Comparison of ENCODE assay signal across 13 cellular contexts in the genomic region with DNA sequence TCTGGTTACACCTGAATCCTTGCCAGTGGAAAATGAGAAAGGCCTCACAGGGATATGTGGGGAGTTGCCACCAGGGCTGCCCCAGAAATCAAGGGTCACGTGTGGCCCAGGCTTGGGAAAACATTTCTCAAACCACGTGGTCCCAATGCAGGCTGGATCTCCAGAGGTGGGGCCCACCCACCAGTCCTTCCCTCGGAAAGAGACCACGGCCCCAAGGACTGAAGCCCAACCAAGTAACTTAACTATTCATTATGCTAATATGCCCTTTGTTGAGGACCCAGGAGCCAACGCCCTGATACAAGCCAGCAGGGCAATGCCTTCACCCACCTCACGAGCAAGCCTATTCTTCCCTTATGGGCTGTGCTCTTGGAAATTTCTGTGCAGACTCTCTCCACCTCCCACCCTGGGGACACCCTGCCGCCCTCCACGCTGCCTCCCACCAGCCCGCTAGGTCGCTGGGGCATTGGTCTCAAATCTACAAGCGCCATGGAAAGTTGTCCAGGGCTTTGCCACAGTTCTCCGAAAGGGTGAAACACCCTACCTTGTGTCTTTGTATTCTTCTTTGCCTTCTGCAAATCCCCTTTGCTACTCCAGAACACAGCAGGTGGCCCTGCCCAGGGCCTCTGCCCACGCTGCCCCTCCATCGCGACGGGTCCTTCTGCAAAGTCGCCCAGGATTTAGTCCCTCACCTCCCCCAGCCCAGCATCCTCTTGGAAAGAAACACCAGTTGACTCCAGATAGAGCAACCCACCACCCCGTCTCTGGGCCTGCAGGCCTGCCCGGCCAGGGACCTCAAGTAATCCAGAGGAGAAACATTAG. TPM values are rescaled to one million over a fixed set of nuclear protein-coding genes. Genes with fewer than 3 reads are reported as not detected.
A peak's percentile ranks its signal among the peaks of the same experiment; 100 is the strongest.
DNase-seq lines count a peak whose midpoint lies in the region; ATAC-seq and TF ChIP-seq lines count a peak whose summit lies in the region.
"Had no signal": no experiment of that assay in that cellular context is flagged by ENCODE, and none has a peak within 500 bp of the region (broad histone marks: within the 10 kb centered on the region; RNA-seq: fewer than 3 reads in every experiment).

No MANE protein-coding gene starts in this region.

- H3K36me3 Mint-ChIP-seq in central memory CD8-positive, alpha-beta T cell (ENCODE audit: insufficient read depth): no peaks in the 10 kb centered on the region
- no peaks in the 10 kb centered on the region for H3K36me3 Mint-ChIP-seq in activated CD4-positive, alpha-beta T cell treated with anti-CD3 and anti-CD28 coated beads, Interleukin-2, amount 10 ng/mL, durations not matched to agents 7 days and 5 days (ENCODE audit: low read depth)
- H3K36me3 Mint-ChIP-seq: naive thymus-derived CD4-positive, alpha-beta T cell had no signal

- H3K79me2 ChIP-seq in mesendoderm (ENCODE audit: control insufficient read depth, insufficient read depth, low read length): no peaks in the 10 kb centered on the region

- no peak overlapping the region for H4K8ac ChIP-seq in mesendoderm (ENCODE audit: low read depth, low read length)

- H2BK120ac ChIP-seq in mesendoderm (ENCODE audit: low read depth, low read length): no peak overlapping the region

- TF ChIP-seq RAD21 in Ishikawa (IDR thresholded peaks at IDR 0.05; ENCODE audit: low read depth): no peak

- WGBS in mesendoderm (ENCODE audit: extremely low coverage, insufficient coverage, low lambda C conversion rate): no CpG with 5 or more reads among the region's 19 CpGs
- 72% methylated on average over 18 of the region's 19 CpGs for WGBS in suprapubic skin

- H3K18ac ChIP-seq in mesendoderm (ENCODE audit: low read length): no peak overlapping the region

- H3K4me3 ChIP-seq in mesendoderm (ENCODE audit: low read length): no peak overlapping the region
- no peak overlapping the region for H3K4me3 ChIP-seq in suprapubic skin
- H3K4me3 ChIP-seq: gastrocnemius medialis had no signal

- H4K5ac ChIP-seq in mesendoderm (ENCODE audit: low read length): no peak overlapping the region

- no peak for DNase-seq in central memory CD8-positive, alpha-beta T cell (ENCODE audit: low spot score in 2 of 2)
- DNase-seq in mesendoderm (peak; percentile 46), suprapubic skin (ENCODE audit: low spot score in 2 of 2) (no peak), GM19238 (ENCODE audit: insufficient read length, low spot score) (no peak), NCI-H1694 (lab: John Stamatoyannopoulos, UW) (no peak)
- no peak for DNase-seq in activated CD4-positive, alpha-beta T cell treated with anti-CD3 and anti-CD28 coated beads, Interleukin-2, amount 10 ng/mL, durations not matched to agents 7 days and 5 days
- no peak for DNase-seq in activated CD4-positive, alpha-beta T cell treated with anti-CD3 and anti-CD28 coated beads, Interleukin-2, amount 50 U/mL, for 1 hour
- DNase-seq: gastrocnemius medialis; KBM-7; naive thymus-derived CD4-positive, alpha-beta T cell; NCI-H446 treated with DMSO at 0.1 percent for 48 hours; substantia nigra had no signal

- H3K27ac Mint-ChIP-seq in central memory CD8-positive, alpha-beta T cell (ENCODE audit: low read depth): no peak overlapping the region
- no peak overlapping the region for H3K27ac Mint-ChIP-seq in activated CD4-positive, alpha-beta T cell treated with anti-CD3 and anti-CD28 coated beads, Interleukin-2, amount 10 ng/mL, durations not matched to agents 7 days and 5 days
- H3K27ac Mint-ChIP-seq: naive thymus-derived CD4-positive, alpha-beta T cell had no signal

- H3K27ac ChIP-seq in mesendoderm (ENCODE audit: low read depth, low read length) (no peak overlapping the region), suprapubic skin (peak overlapping the region; percentile 59)

- H2AK5ac ChIP-seq in mesendoderm (ENCODE audit: low read length): no peak overlapping the region

- H3K23ac ChIP-seq in mesendoderm (ENCODE audit: low read length): no peak overlapping the region

- H3K4ac ChIP-seq in mesendoderm (ENCODE audit: low read depth, low read length): no peak overlapping the region

- H3K27me3 ChIP-seq in mesendoderm (ENCODE audit: insufficient read depth, low read length, poor library complexity): no peaks in the 10 kb centered on the region
- no peaks in the 10 kb centered on the region for H3K27me3 ChIP-seq in suprapubic skin
- H3K27me3 ChIP-seq: gastrocnemius medialis had no signal

- no peak overlapping the region for H3K4me2 ChIP-seq in mesendoderm (ENCODE audit: low read length)

- H2BK15ac ChIP-seq in mesendoderm (replicated peaks; ENCODE audit: low read depth): no peak overlapping the region

- TF ChIP-seq EP300 in Ishikawa (IDR thresholded peaks at IDR 0.05; ENCODE audit: borderline replicate concordance) (no peak), suprapubic skin (IDR thresholded peaks at IDR 0.05) (no peak)

- TF ChIP-seq CTCF in suprapubic skin (IDR thresholded peaks at IDR 0.05): no peak

- H3K9ac ChIP-seq in mesendoderm (ENCODE audit: low read length): no peak overlapping the region

- H3K4me3 Mint-ChIP-seq in central memory CD8-positive, alpha-beta T cell: peak overlapping the region; percentile 47
- H3K4me3 Mint-ChIP-seq in activated CD4-positive, alpha-beta T cell treated with anti-CD3 and anti-CD28 coated beads, Interleukin-2, amount 10 ng/mL, durations not matched to agents 7 days and 5 days: no peak overlapping the region
- H3K4me3 Mint-ChIP-seq: naive thymus-derived CD4-positive, alpha-beta T cell had no signal

- H3K4me1 Mint-ChIP-seq in central memory CD8-positive, alpha-beta T cell: no peaks in the 10 kb centered on the region
- H3K4me1 Mint-ChIP-seq in activated CD4-positive, alpha-beta T cell treated with anti-CD3 and anti-CD28 coated beads, Interleukin-2, amount 10 ng/mL, durations not matched to agents 7 days and 5 days: no peaks in the 10 kb centered on the region

- no peaks in the 10 kb centered on the region for H3K79me1 ChIP-seq in mesendoderm (ENCODE audit: low read length)

- no peaks in the 10 kb centered on the region for H3K36me3 ChIP-seq in mesendoderm (ENCODE audit: control insufficient read depth, insufficient read depth, low read length)
- no peaks in the 10 kb centered on the region for H3K36me3 ChIP-seq in suprapubic skin
- H3K36me3 ChIP-seq: gastrocnemius medialis had no signal

- peaks cover 3% of the 10 kb centered on the region for H3K4me1 ChIP-seq in mesendoderm (ENCODE audit: control insufficient read depth, low read depth, low read length)
- peaks cover 82% of the 10 kb centered on the region for H3K4me1 ChIP-seq in suprapubic skin

- no peak for ATAC-seq in central memory CD8-positive, alpha-beta T cell (replicated peaks; ENCODE audit: extremely low read depth, poor library complexity, severe bottlenecking)
- ATAC-seq: gastrocnemius medialis; naive thymus-derived CD4-positive, alpha-beta T cell had no signal

- CTCF ChIA-PET in activated CD4-positive, alpha-beta T cell treated with anti-CD3 and anti-CD28 coated beads, Interleukin-2, amount 10 ng/mL, durations not matched to agents 7 days and 5 days (lab: Charles Lee): no interaction called here

- H3K56ac ChIP-seq in mesendoderm (ENCODE audit: low read length): peak overlapping the region; percentile 25

- H3K9me3 Mint-ChIP-seq in central memory CD8-positive, alpha-beta T cell: peaks cover 5% of the 10 kb centered on the region
- H3K9me3 Mint-ChIP-seq in activated CD4-positive, alpha-beta T cell treated with anti-CD3 and anti-CD28 coated beads, Interleukin-2, amount 10 ng/mL, durations not matched to agents 7 days and 5 days: no peaks in the 10 kb centered on the region

- POLR2A ChIA-PET in activated CD4-positive, alpha-beta T cell treated with anti-CD3 and anti-CD28 coated beads, Interleukin-2, amount 10 ng/mL, durations not matched to agents 7 days and 5 days (lab: Charles Lee): no interaction called here

- H3K27me3 Mint-ChIP-seq in central memory CD8-positive, alpha-beta T cell: no peaks in the 10 kb centered on the region
- no peaks in the 10 kb centered on the region for H3K27me3 Mint-ChIP-seq in activated CD4-positive, alpha-beta T cell treated with anti-CD3 and anti-CD28 coated beads, Interleukin-2, amount 10 ng/mL, durations not matched to agents 7 days and 5 days

- H3K9me3 ChIP-seq in suprapubic skin: no peaks in the 10 kb centered on the region
- H3K9me3 ChIP-seq: gastrocnemius medialis had no signal

- H2BK5ac ChIP-seq in mesendoderm (ENCODE audit: low read length): no peak overlapping the region

- TF ChIP-seq POLR2A in suprapubic skin (IDR thresholded peaks at IDR 0.05): no peak

TF ChIP-seq in Ishikawa, 13 proteins besides CTCF, POLR2A, EP300 and RAD21:
- peak; percentile 32; the same call in 1 of the 2 replicates for TF ChIP-seq USF1 (IDR thresholded peaks at IDR 0.05)
- no peak; the same call in 1 of the 2 replicates for TF ChIP-seq ZBTB7A (IDR thresholded peaks at IDR 0.05; ENCODE audit: low read depth)

RNA-seq across cellular contexts. Expression of gene TNS3, which starts 8.8 kb away (rescaled TPM):
- 7.2 TPM for polyA plus RNA-seq in mesendoderm (2013, experiment 1 of 2)
- polyA plus RNA-seq in mesendoderm (2013, experiment 2 of 2): 7.8 TPM
- 10 to 100 TPM; 14.3 to 53.0 (median 31.9) TPM for total RNA-seq in suprapubic skin
- total RNA-seq in activated CD4-positive, alpha-beta T cell treated with anti-CD3 and anti-CD28 coated beads, Interleukin-2, amount 10 ng/mL, durations not matched to agents 7 days and 5 days: not detected
- polyA plus RNA-seq: naive thymus-derived CD4-positive, alpha-beta T cell had no signal

Comparison
In these comparisons a context has a peak if more than half of its experiments do, and no peak if none do; other contexts are left out.
1. RNA of gene TNS3, which starts 8.8 kb away (total RNA-seq): 14.3 to 53.0 TPM in suprapubic skin; not detected in activated CD4-positive, alpha-beta T cell treated with anti-CD3 and anti-CD28 coated beads, Interleukin-2, amount 10 ng/mL, durations not matched to agents 7 days and 5 days; every median in the first group is over 10 times any median in the second.